8 cellular contexts compared by ENCODE assay signal in genomic region chr19:57103573-57104277, GRCh38. TPM values are rescaled to one million over a fixed set of nuclear protein-coding genes. Genes with fewer than 3 reads are reported as not detected.
A peak's percentile ranks its signal among the peaks of the same experiment; 100 is the strongest.
DNase-seq lines count a peak whose midpoint lies in the region; ATAC-seq and TF ChIP-seq lines count a peak whose summit lies in the region.
"Had no signal": no experiment of that assay in that cellular context is flagged by ENCODE, and none has a peak within 500 bp of the region (broad histone marks: within the 10 kb centered on the region; RNA-seq: fewer than 3 reads in every experiment).

No MANE protein-coding gene starts in this region.

- no peak overlapping the region for H3K27ac ChIP-seq in caudate nucleus (ENCODE audit: low read depth, low read length)

- H3K4me3 Mint-ChIP-seq in activated B cell treated with CpG ODN at 0.5 μM for 24 hours, result peak overlapping the region; percentile 57

- ATAC-seq in activated B cell treated with CpG ODN at 0.5 μM for 24 hours (ENCODE audit: low read depth) (peak; percentile 82), HG03457 (IDR thresholded peaks at IDR 0.05; ENCODE audit: unreplicated experiment) (no peak)

- CTCF ChIA-PET in activated B cell treated with CpG ODN at 0.5 μM for 24 hours (lab: Charles Lee), result interaction anchor here (0.9 kb wide), 1 partner anchor 799 kb away, joined by 3 read pairs; no protein-coding TSS in a partner anchor

- peak; percentile 67 for TF ChIP-seq CTCF in GM10266 (IDR thresholded peaks at IDR 0.05; ENCODE audit: control insufficient read depth, insufficient read depth, low read depth, missing control alignments)
- TF ChIP-seq CTCF in activated B cell treated with CpG ODN at 0.5 μM for 24 hours (IDR thresholded peaks at IDR 0.05), result no peak

- intact Hi-C loops in activated B cell treated with CpG ODN at 0.5 μM for 24 hours (cut with micrococcal nuclease), result loop anchor here (1.0 to 10.0 kb wide), 4 partner anchors 304 to 1052 kb away; no protein-coding TSS in a partner anchor

- H3K9me3 Mint-ChIP-seq in activated B cell treated with CpG ODN at 0.5 μM for 24 hours, result peaks cover 8% of the 10 kb centered on the region

- H3K27me3 Mint-ChIP-seq in activated B cell treated with CpG ODN at 0.5 μM for 24 hours, result peaks cover 11% of the 10 kb centered on the region

- no peaks in the 10 kb centered on the region for H3K36me3 Mint-ChIP-seq in activated B cell treated with CpG ODN at 0.5 μM for 24 hours (ENCODE audit: low read depth)

- peaks cover 5% of the 10 kb centered on the region for H3K4me1 Mint-ChIP-seq in activated B cell treated with CpG ODN at 0.5 μM for 24 hours

- peak; percentile 76 for DNase-seq in GM10266 (ENCODE audit: extremely low spot score)
- DNase-seq in NCI-H1105 treated with DMSO at 0.1 percent for 48 hours (lab: John Stamatoyannopoulos, UW), result peak; percentile 71
- peak; percentile 27 for DNase-seq in activated B cell treated with CpG ODN at 0.5 μM for 24 hours
- peak in 54 of 61 donors; percentile 5 to 83 (median 37) for DNase-seq in caudate nucleus (lab: John Stamatoyannopoulos, UW)
- DNase-seq in left kidney (ENCODE audit: low read depth, low spot score), result peak; percentile 92
- peak; percentile 22 to 38 for DNase-seq in stimulated activated CD4-positive, alpha-beta T cell treated with anti-CD3 and anti-CD28 coated beads, Interleukin-2, amount 100 ng/mL, for 48 hours

- H3K27ac Mint-ChIP-seq in activated B cell treated with CpG ODN at 0.5 μM for 24 hours, result peak overlapping the region; percentile 53

- POLR2A ChIA-PET in activated B cell treated with CpG ODN at 0.5 μM for 24 hours (lab: Charles Lee), result no interaction called here

RNA-seq across cellular contexts. Expression of gene USP29, which starts 16.1 kb away (rescaled TPM):
- total RNA-seq in activated B cell treated with CpG ODN at 0.5 μM for 24 hours, result not detected in 2 replicates
- total RNA-seq: subcutaneous adipose tissue had no signal

RNA-seq across cellular contexts. Expression of gene ZIM3, which starts 41.3 kb away (rescaled TPM):
- total RNA-seq in activated B cell treated with CpG ODN at 0.5 μM for 24 hours, result not detected in 2 replicates
- total RNA-seq: subcutaneous adipose tissue had no signal

Comparison
In these comparisons a context has a peak if more than half of its experiments do, and no peak if none do; other contexts are left out.
1. DNase-seq: peak in every context shown above with its lines; median percentile 92 in left kidney; 76 in GM10266; 71 in NCI-H1105 treated with DMSO at 0.1 percent for 48 hours; 37 in caudate nucleus; 30 in stimulated activated CD4-positive, alpha-beta T cell treated with anti-CD3 and anti-CD28 coated beads, Interleukin-2, amount 100 ng/mL, for 48 hours; 27 in activated B cell treated with CpG ODN at 0.5 μM for 24 hours.